In the genomic region with DNA sequence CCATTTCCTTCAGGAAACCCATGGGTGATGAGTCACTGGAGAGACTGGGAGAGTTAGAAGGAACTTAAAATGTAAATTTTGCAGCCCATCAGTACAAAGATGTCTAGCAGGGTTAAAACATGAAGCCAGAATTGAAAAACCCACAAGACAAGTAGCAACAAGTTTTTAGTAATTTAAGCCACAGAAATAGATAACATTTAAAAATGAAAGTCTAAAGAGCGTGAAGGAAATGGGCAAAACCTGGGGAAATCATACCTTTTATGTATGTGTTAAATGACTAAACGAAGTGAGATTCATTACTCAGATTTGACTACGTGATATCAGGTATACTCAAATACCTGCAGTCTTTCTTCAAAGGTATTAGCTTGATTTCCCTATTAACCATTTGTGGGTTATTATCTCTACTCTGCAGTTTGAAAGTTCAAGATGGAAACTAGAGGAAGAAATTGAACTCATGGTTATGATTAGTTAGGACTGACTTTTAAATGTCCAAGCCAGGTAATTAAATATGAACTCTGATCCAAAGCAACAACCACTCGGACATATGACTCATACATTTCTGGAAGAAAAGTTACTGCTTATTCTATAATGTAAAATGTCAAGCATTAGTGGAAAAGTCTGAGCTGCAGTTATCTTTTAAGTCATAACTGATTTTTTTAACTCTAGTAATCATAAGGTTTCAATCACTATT, we compare ENCODE assay signal across 1 cellular context.
TF ChIP-seq lines count a peak whose summit lies in the region.

No MANE protein-coding gene starts in this region.

TF ChIP-seq in GM12878, 131 proteins besides CTCF, POLR2A, EP300 and RAD21 (continued from another document and continues in another):
- TF ChIP-seq, protein P1, sequence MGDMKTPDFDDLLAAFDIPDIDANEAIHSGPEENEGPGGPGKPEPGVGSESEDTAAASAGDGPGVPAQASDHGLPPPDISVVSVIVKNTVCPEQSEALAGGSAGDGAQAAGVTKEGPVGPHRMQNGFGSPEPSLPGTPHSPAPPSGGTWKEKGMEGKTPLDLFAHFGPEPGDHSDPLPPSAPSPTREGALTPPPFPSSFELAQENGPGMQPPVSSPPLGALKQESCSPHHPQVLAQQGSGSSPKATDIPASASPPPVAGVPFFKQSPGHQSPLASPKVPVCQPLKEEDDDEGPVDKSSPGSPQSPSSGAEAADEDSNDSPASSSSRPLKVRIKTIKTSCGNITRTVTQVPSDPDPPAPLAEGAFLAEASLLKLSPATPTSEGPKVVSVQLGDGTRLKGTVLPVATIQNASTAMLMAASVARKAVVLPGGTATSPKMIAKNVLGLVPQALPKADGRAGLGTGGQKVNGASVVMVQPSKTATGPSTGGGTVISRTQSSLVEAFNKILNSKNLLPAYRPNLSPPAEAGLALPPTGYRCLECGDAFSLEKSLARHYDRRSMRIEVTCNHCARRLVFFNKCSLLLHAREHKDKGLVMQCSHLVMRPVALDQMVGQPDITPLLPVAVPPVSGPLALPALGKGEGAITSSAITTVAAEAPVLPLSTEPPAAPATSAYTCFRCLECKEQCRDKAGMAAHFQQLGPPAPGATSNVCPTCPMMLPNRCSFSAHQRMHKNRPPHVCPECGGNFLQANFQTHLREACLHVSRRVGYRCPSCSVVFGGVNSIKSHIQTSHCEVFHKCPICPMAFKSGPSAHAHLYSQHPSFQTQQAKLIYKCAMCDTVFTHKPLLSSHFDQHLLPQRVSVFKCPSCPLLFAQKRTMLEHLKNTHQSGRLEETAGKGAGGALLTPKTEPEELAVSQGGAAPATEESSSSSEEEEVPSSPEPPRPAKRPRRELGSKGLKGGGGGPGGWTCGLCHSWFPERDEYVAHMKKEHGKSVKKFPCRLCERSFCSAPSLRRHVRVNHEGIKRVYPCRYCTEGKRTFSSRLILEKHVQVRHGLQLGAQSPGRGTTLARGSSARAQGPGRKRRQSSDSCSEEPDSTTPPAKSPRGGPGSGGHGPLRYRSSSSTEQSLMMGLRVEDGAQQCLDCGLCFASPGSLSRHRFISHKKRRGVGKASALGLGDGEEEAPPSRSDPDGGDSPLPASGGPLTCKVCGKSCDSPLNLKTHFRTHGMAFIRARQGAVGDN (IDR thresholded peaks at IDR 0.05) = no peak
- TF ChIP-seq YBX1 (IDR thresholded peaks at IDR 0.05) (no peak), TCF7 (IDR thresholded peaks at IDR 0.05; ENCODE audit: borderline replicate concordance) (peak; percentile 92), MTA2 (IDR thresholded peaks at IDR 0.05; ENCODE audit: low read depth) (peak; percentile 94), CEBPB (IDR thresholded peaks at IDR 0.05; ENCODE audit: borderline replicate concordance in 1 of 2, low read depth in 2 of 2, low read length in 2 of 2) (0 out of 4 replicates have a peak, but pooled peaks of 1 of the 2 experiments have one; percentile 46), CBX5 (IDR thresholded peaks at IDR 0.05; ENCODE audit: low read depth) (0 out of 2 replicates have a peak, but pooled peaks have one; percentile 22), SMARCA5 (IDR thresholded peaks at IDR 0.05) (peak; percentile 45; the same call in 1 of the 2 replicates), BCL11A (IDR thresholded peaks at IDR 0.05; ENCODE audit: low read depth, low read length) (peak; percentile 83), ZNF384 (IDR thresholded peaks at IDR 0.05; ENCODE audit: borderline replicate concordance, low read depth, low read length) (0 out of 2 replicates have a peak, but pooled peaks have one; percentile 1), EED (IDR thresholded peaks at IDR 0.05; ENCODE audit: low read depth) (0 out of 2 replicates have a peak, but pooled peaks have one; percentile 56), MTA3 (IDR thresholded peaks at IDR 0.05; ENCODE audit: borderline replicate concordance, low read length) (peak; percentile 96; the same call in 1 of the 2 replicates), CHD2 (IDR thresholded peaks at IDR 0.05; ENCODE audit: borderline replicate concordance, low read depth, low read length) (no peak), HDAC6 (IDR thresholded peaks at IDR 0.05; ENCODE audit: unreplicated experiment) (no peak), CHD1 (IDR thresholded peaks at IDR 0.05; ENCODE audit: low read depth, low read length) (peak; percentile 88; the same call in 1 of the 2 replicates), BMI1 (IDR thresholded peaks at IDR 0.05; ENCODE audit: borderline replicate concordance) (peak; percentile 51; the same call in 1 of the 2 replicates), CHD4 (IDR thresholded peaks at IDR 0.05) (no peak), KLF5 (IDR thresholded peaks at IDR 0.05; ENCODE audit: partially characterized antibody) (no peak), PML (IDR thresholded peaks at IDR 0.05; ENCODE audit: low read length) (peak; percentile 82), MXI1 (IDR thresholded peaks at IDR 0.05; ENCODE audit: low read depth, low read length) (no peak), POLR2AphosphoS5 (IDR thresholded peaks at IDR 0.05; ENCODE audit: low read length) (no peak), PAX8 (IDR thresholded peaks at IDR 0.05) (0 out of 2 replicates have a peak, but pooled peaks have one; percentile 31), STAT1 (conservative IDR thresholded peaks at IDR 0.05) (no peak), ZSCAN29 (IDR thresholded peaks at IDR 0.05) (no peak), CBX3 (IDR thresholded peaks at IDR 0.05; ENCODE audit: borderline replicate concordance, low read depth) (no peak)
- TF ChIP-seq, protein P2, sequence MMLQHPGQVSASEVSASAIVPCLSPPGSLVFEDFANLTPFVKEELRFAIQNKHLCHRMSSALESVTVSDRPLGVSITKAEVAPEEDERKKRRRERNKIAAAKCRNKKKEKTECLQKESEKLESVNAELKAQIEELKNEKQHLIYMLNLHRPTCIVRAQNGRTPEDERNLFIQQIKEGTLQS (IDR thresholded peaks at IDR 0.05; ENCODE audit: borderline replicate concordance, extremely low read depth, low read depth, low read length) = no peak
- TF ChIP-seq, protein P3, sequence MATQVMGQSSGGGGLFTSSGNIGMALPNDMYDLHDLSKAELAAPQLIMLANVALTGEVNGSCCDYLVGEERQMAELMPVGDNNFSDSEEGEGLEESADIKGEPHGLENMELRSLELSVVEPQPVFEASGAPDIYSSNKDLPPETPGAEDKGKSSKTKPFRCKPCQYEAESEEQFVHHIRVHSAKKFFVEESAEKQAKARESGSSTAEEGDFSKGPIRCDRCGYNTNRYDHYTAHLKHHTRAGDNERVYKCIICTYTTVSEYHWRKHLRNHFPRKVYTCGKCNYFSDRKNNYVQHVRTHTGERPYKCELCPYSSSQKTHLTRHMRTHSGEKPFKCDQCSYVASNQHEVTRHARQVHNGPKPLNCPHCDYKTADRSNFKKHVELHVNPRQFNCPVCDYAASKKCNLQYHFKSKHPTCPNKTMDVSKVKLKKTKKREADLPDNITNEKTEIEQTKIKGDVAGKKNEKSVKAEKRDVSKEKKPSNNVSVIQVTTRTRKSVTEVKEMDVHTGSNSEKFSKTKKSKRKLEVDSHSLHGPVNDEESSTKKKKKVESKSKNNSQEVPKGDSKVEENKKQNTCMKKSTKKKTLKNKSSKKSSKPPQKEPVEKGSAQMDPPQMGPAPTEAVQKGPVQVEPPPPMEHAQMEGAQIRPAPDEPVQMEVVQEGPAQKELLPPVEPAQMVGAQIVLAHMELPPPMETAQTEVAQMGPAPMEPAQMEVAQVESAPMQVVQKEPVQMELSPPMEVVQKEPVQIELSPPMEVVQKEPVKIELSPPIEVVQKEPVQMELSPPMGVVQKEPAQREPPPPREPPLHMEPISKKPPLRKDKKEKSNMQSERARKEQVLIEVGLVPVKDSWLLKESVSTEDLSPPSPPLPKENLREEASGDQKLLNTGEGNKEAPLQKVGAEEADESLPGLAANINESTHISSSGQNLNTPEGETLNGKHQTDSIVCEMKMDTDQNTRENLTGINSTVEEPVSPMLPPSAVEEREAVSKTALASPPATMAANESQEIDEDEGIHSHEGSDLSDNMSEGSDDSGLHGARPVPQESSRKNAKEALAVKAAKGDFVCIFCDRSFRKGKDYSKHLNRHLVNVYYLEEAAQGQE (IDR thresholded peaks at IDR 0.05; ENCODE audit: low read depth, low read length) = no peak
- TF ChIP-seq, protein P4, sequence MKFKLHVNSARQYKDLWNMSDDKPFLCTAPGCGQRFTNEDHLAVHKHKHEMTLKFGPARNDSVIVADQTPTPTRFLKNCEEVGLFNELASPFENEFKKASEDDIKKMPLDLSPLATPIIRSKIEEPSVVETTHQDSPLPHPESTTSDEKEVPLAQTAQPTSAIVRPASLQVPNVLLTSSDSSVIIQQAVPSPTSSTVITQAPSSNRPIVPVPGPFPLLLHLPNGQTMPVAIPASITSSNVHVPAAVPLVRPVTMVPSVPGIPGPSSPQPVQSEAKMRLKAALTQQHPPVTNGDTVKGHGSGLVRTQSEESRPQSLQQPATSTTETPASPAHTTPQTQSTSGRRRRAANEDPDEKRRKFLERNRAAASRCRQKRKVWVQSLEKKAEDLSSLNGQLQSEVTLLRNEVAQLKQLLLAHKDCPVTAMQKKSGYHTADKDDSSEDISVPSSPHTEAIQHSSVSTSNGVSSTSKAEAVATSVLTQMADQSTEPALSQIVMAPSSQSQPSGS (IDR thresholded peaks at IDR 0.05; ENCODE audit: low read length) = peak; percentile 84
- TF ChIP-seq, protein P5, sequence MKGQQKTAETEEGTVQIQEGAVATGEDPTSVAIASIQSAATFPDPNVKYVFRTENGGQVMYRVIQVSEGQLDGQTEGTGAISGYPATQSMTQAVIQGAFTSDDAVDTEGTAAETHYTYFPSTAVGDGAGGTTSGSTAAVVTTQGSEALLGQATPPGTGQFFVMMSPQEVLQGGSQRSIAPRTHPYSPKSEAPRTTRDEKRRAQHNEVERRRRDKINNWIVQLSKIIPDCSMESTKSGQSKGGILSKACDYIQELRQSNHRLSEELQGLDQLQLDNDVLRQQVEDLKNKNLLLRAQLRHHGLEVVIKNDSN (IDR thresholded peaks at IDR 0.05; ENCODE audit: borderline replicate concordance, extremely low read length, insufficient read depth, low read depth, low read length) = no peak
- TF ChIP-seq, protein P6, sequence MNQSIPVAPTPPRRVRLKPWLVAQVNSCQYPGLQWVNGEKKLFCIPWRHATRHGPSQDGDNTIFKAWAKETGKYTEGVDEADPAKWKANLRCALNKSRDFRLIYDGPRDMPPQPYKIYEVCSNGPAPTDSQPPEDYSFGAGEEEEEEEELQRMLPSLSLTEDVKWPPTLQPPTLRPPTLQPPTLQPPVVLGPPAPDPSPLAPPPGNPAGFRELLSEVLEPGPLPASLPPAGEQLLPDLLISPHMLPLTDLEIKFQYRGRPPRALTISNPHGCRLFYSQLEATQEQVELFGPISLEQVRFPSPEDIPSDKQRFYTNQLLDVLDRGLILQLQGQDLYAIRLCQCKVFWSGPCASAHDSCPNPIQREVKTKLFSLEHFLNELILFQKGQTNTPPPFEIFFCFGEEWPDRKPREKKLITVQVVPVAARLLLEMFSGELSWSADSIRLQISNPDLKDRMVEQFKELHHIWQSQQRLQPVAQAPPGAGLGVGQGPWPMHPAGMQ (IDR thresholded peaks at IDR 0.05; ENCODE audit: borderline replicate concordance) = no peak
- TF ChIP-seq, protein P7, sequence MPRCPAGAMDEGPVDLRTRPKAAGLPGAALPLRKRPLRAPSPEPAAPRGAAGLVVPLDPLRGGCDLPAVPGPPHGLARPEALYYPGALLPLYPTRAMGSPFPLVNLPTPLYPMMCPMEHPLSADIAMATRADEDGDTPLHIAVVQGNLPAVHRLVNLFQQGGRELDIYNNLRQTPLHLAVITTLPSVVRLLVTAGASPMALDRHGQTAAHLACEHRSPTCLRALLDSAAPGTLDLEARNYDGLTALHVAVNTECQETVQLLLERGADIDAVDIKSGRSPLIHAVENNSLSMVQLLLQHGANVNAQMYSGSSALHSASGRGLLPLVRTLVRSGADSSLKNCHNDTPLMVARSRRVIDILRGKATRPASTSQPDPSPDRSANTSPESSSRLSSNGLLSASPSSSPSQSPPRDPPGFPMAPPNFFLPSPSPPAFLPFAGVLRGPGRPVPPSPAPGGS (IDR thresholded peaks at IDR 0.05; ENCODE audit: borderline replicate concordance, insufficient read depth, low read depth, low read length, poor library complexity, severe bottlenecking) = peak; percentile 21
- TF ChIP-seq, protein P8, sequence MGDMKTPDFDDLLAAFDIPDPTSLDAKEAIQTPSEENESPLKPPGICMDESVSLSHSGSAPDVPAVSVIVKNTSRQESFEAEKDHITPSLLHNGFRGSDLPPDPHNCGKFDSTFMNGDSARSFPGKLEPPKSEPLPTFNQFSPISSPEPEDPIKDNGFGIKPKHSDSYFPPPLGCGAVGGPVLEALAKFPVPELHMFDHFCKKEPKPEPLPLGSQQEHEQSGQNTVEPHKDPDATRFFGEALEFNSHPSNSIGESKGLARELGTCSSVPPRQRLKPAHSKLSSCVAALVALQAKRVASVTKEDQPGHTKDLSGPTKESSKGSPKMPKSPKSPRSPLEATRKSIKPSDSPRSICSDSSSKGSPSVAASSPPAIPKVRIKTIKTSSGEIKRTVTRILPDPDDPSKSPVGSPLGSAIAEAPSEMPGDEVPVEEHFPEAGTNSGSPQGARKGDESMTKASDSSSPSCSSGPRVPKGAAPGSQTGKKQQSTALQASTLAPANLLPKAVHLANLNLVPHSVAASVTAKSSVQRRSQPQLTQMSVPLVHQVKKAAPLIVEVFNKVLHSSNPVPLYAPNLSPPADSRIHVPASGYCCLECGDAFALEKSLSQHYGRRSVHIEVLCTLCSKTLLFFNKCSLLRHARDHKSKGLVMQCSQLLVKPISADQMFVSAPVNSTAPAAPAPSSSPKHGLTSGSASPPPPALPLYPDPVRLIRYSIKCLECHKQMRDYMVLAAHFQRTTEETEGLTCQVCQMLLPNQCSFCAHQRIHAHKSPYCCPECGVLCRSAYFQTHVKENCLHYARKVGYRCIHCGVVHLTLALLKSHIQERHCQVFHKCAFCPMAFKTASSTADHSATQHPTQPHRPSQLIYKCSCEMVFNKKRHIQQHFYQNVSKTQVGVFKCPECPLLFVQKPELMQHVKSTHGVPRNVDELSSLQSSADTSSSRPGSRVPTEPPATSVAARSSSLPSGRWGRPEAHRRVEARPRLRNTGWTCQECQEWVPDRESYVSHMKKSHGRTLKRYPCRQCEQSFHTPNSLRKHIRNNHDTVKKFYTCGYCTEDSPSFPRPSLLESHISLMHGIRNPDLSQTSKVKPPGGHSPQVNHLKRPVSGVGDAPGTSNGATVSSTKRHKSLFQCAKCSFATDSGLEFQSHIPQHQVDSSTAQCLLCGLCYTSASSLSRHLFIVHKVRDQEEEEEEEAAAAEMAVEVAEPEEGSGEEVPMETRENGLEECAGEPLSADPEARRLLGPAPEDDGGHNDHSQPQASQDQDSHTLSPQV (IDR thresholded peaks at IDR 0.05) = 0 out of 2 replicates have a peak, but pooled peaks have one; percentile 22
